8 cellular contexts compared by ENCODE assay signal in genomic region chrX:44874481-44875184, GRCh38. TPM values are rescaled to one million over a fixed set of nuclear protein-coding genes. Genes with fewer than 3 reads are reported as not detected.
A peak's percentile ranks its signal among the peaks of the same experiment; 100 is the strongest.
DNase-seq lines count a peak whose midpoint lies in the region; ATAC-seq and FAIRE-seq lines count a peak whose summit lies in the region.

No MANE protein-coding gene starts in this region.

- no peak overlapping the region for H2BK12ac ChIP-seq in mesenchymal stem cell (ENCODE audit: low read length in 2 of 2)

- H3K4me2 ChIP-seq in mesenchymal stem cell (ENCODE audit: low read length, poor library complexity, severe bottlenecking), result peak overlapping the region; percentile 56

- no peak overlapping the region for H2BK120ac ChIP-seq in mesenchymal stem cell (ENCODE audit: low read depth, low read length)

- H3K23ac ChIP-seq in mesenchymal stem cell (ENCODE audit: low read length in 2 of 2), result no peak overlapping the region

- no peaks in the 10 kb centered on the region for H3K36me3 ChIP-seq in duodenal mucosa (ENCODE audit: control insufficient read depth in 1 of 2, insufficient read depth in 2 of 2, low read length in 2 of 2)
- peaks cover 0 to 6% of the 10 kb centered on the region in 2 experiments for H3K36me3 ChIP-seq in mesenchymal stem cell (ENCODE audit: control insufficient read depth in 1 of 2, insufficient read depth in 2 of 2, low read depth in 1 of 2, low read length in 2 of 2)
- H3K36me3 ChIP-seq in stomach smooth muscle (ENCODE audit: control insufficient read depth in 2 of 2, insufficient read depth in 2 of 2, low read length in 2 of 2), result no peaks in the 10 kb centered on the region

- H3K4me1 ChIP-seq in duodenal mucosa (ENCODE audit: control insufficient read depth in 1 of 2, insufficient read depth in 2 of 2, low read length in 2 of 2) (peaks cover 0 to 5% of the 10 kb centered on the region in 2 donors), mesenchymal stem cell (ENCODE audit: control insufficient read depth, insufficient read depth, low read depth, low read length) (no peaks in the 10 kb centered on the region), stomach smooth muscle (ENCODE audit: control insufficient read depth, insufficient read depth, low read length) (peaks cover 6% of the 10 kb centered on the region)

- H3K9ac ChIP-seq in duodenal mucosa (ENCODE audit: low read depth in 1 of 2, low read length in 2 of 2), result peak overlapping the region; percentile 67 to 86
- peak overlapping the region; percentile 95 for H3K9ac ChIP-seq in mesenchymal stem cell (ENCODE audit: low read length)
- H3K9ac ChIP-seq in stomach smooth muscle (ENCODE audit: low read length in 2 of 2), result peak overlapping the region; percentile 80 to 91

- H2AFZ ChIP-seq in mesenchymal stem cell (ENCODE audit: low read depth, low read length), result no peak overlapping the region

- H2BK15ac ChIP-seq in mesenchymal stem cell (ENCODE audit: low read depth, poor library complexity, severe bottlenecking), result no peak overlapping the region

- ATAC-seq in HG02571 (IDR thresholded peaks at IDR 0.05; ENCODE audit: unreplicated experiment), result no peak

- peak overlapping the region in 1 of 2 experiments; percentile 62 for H3K18ac ChIP-seq in mesenchymal stem cell (ENCODE audit: low read depth in 1 of 2, low read length in 2 of 2)

- no peaks in the 10 kb centered on the region for H3K9me3 ChIP-seq in duodenal mucosa (ENCODE audit: control insufficient read depth in 1 of 2, low read length in 2 of 2)
- no peaks in the 10 kb centered on the region for H3K9me3 ChIP-seq in mesenchymal stem cell (ENCODE audit: control insufficient read depth, low read length)
- no peaks in the 10 kb centered on the region for H3K9me3 ChIP-seq in stomach smooth muscle (ENCODE audit: control insufficient read depth in 2 of 2, low read length in 2 of 2)

- H4K91ac ChIP-seq in mesenchymal stem cell (ENCODE audit: low read length), result no peak overlapping the region

- no peak overlapping the region for H3K14ac ChIP-seq in mesenchymal stem cell (ENCODE audit: low read length in 2 of 2)

- H3K4ac ChIP-seq in mesenchymal stem cell (ENCODE audit: low read depth in 1 of 2, low read length in 2 of 2), result peak overlapping the region in 1 of 2 experiments; percentile 87

- H3K27me3 ChIP-seq in duodenal mucosa (ENCODE audit: control insufficient read depth in 1 of 2, insufficient read depth in 2 of 2, low read length in 2 of 2) (no peaks in the 10 kb centered on the region), mesenchymal stem cell (ENCODE audit: control insufficient read depth in 1 of 2, insufficient read depth in 1 of 2, low read length in 2 of 2) (no peaks in the 10 kb centered on the region), stomach smooth muscle (ENCODE audit: control insufficient read depth in 1 of 2, insufficient read depth in 2 of 2, low read length in 2 of 2) (no peaks in the 10 kb centered on the region)

- no peak overlapping the region for H2BK5ac ChIP-seq in mesenchymal stem cell (ENCODE audit: low read depth, low read length, poor library complexity, severe bottlenecking)

- H3K27ac ChIP-seq in duodenal mucosa (ENCODE audit: low read depth, low read length), result peak overlapping the region; percentile 95
- peak overlapping the region; percentile 53 for H3K27ac ChIP-seq in mesenchymal stem cell (ENCODE audit: low read length, poor library complexity, severe bottlenecking)
- peak overlapping the region; percentile 94 for H3K27ac ChIP-seq in stomach smooth muscle (ENCODE audit: low read length)

- FAIRE-seq in G401.6 (lab: Jason Lieb, UNC), result peak; percentile 21

- 12% methylated on average over 10 of the region's 12 CpGs for WGBS in mesenchymal stem cell

- DNase-seq in LoVo (ENCODE audit: low spot score) (peak; percentile 24), mesenchymal stem cell (peak; percentile 65), NCI-H1694 (lab: John Stamatoyannopoulos, UW) (no peak)
- peak; percentile 15 for DNase-seq in activated CD4-positive, alpha-beta T cell treated with anti-CD3 and anti-CD28 coated beads for 1 hour

- H3K79me1 ChIP-seq in mesenchymal stem cell (replicated peaks; ENCODE audit: low read length, poor library complexity, severe bottlenecking), result no peaks in the 10 kb centered on the region

- no peak overlapping the region for H4K8ac ChIP-seq in mesenchymal stem cell (ENCODE audit: low read length)

- no peak overlapping the region for H2AK5ac ChIP-seq in mesenchymal stem cell (ENCODE audit: low read length, severe bottlenecking)

- H3K4me3 ChIP-seq in duodenal mucosa (ENCODE audit: low read depth in 1 of 2, low read length in 2 of 2) (peak overlapping the region; percentile 79 to 86), mesenchymal stem cell (ENCODE audit: insufficient read depth in 1 of 2, low read depth in 1 of 2, low read length in 2 of 2) (peak overlapping the region in 1 of 2 experiments; percentile 90), stomach smooth muscle (ENCODE audit: low read length in 2 of 2) (peak overlapping the region; percentile 88 to 95)

RNA-seq across cellular contexts. Expression of gene KDM6A, which starts 1.6 kb away (rescaled TPM):
- polyA plus RNA-seq in mesenchymal stem cell (2013, experiment 1 of 2), result 9.5 TPM
- polyA plus RNA-seq in mesenchymal stem cell (2013, experiment 2 of 2), result 9.5 TPM

RNA-seq across cellular contexts. Expression of gene DUSP21, which starts 30.8 kb away (rescaled TPM):
- not detected for polyA plus RNA-seq in mesenchymal stem cell (2013, experiment 1 of 2)
- not detected for polyA plus RNA-seq in mesenchymal stem cell (2013, experiment 2 of 2)
